8 cellular contexts compared by ENCODE assay signal in genomic region chr15:62059818-62060115, GRCh38. TPM values are rescaled to one million over a fixed set of nuclear protein-coding genes. Genes with fewer than 3 reads are reported as not detected.
DNase-seq lines count a peak whose midpoint lies in the region; ATAC-seq, FAIRE-seq and TF ChIP-seq lines count a peak whose summit lies in the region.

No MANE protein-coding gene starts in this region.

- TF ChIP-seq POLR2A in A549 (IDR thresholded peaks at IDR 0.05; ENCODE audit: low read length): no peak

- DNase-seq in A549 (ENCODE audit: low read depth in 1 of 2, low spot score in 1 of 2) (peak; percentile 58 to 62), NT2/D1 (ENCODE audit: low read depth, low spot score) (no peak), epithelial cell of proximal tubule (ENCODE audit: low read depth) (no peak)
- peak; percentile 44 for DNase-seq in activated CD8-positive, alpha-beta memory T cell treated with anti-CD3 and anti-CD28 coated beads, Interleukin-2, amount 50 U/mL, for 4 hours

- peak overlapping the region; percentile 82 to 87 for H3K27ac ChIP-seq in A549
- H3K27ac ChIP-seq in muscle layer of duodenum (ENCODE audit: low read length): peak overlapping the region; percentile 82
- H3K27ac ChIP-seq in subcutaneous abdominal adipose tissue (ENCODE audit: low read depth, low read length): peak overlapping the region; percentile 82

- CTCF ChIA-PET in A549 (lab: Yijun Ruan, JAX): interaction anchor here (0.7 to 9.7 kb wide), 23 partner anchors 13 to 624 kb away, joined by 3 to 86 read pairs (median 4); partner anchors contain the start of gene C2CD4B

- H3K4me1 ChIP-seq in A549 (peaks cover 26% of the 10 kb centered on the region), NT2/D1 (ENCODE audit: insufficient read depth, insufficient read length) (no peaks in the 10 kb centered on the region), muscle layer of duodenum (ENCODE audit: control insufficient read depth in 1 of 2, insufficient read depth in 2 of 2, low read length in 2 of 2) (peaks cover 0 to 7% of the 10 kb centered on the region in 2 donors), subcutaneous abdominal adipose tissue (ENCODE audit: control insufficient read depth in 5 of 5, insufficient read depth in 5 of 5, low read length in 5 of 5) (peaks cover 4 to 30% (median 22%) of the 10 kb centered on the region in 5 donors)

- no peak for TF ChIP-seq CTCF in A549 (IDR thresholded peaks at IDR 0.05)
- no peak for TF ChIP-seq CTCF in epithelial cell of proximal tubule (conservative IDR thresholded peaks at IDR 0.05; ENCODE audit: low read depth, low read length)

- TF ChIP-seq EP300 in A549 (IDR thresholded peaks at IDR 0.05): no peak

- POLR2A ChIA-PET in A549 (lab: Yijun Ruan, JAX): interaction anchor here (1.0 to 1.1 kb wide), 3 partner anchors 9 to 325 kb away, joined by 3 to 4 read pairs (median 3); no protein-coding TSS in a partner anchor

- H3K9me3 ChIP-seq in A549 (no peaks in the 10 kb centered on the region), NT2/D1 (ENCODE audit: insufficient read depth, low read length) (no peaks in the 10 kb centered on the region), muscle layer of duodenum (ENCODE audit: control insufficient read depth in 1 of 2, low read length in 2 of 2) (no peaks in the 10 kb centered on the region), subcutaneous abdominal adipose tissue (ENCODE audit: control insufficient read depth in 5 of 5, low read length in 5 of 5) (no peaks in the 10 kb centered on the region)

- peak overlapping the region; percentile 91 for H3K4me2 ChIP-seq in A549

- WGBS in A549 (ENCODE audit: missing lambda C conversion rate): 3% methylated on average over 19 of the region's 19 CpGs

- H3K27me3 ChIP-seq in NT2/D1 (ENCODE audit: insufficient read depth, insufficient read length) (peaks cover 59% of the 10 kb centered on the region), muscle layer of duodenum (ENCODE audit: low read depth, low read length) (no peaks in the 10 kb centered on the region), subcutaneous abdominal adipose tissue (ENCODE audit: control insufficient read depth in 5 of 5, insufficient read depth in 4 of 5, low read length in 5 of 5) (no peaks in the 10 kb centered on the region)

- H3K9ac ChIP-seq in NT2/D1 (ENCODE audit: insufficient read length, low read depth): peak overlapping the region; percentile 88
- peak overlapping the region; percentile 17 to 95 (median 92) for H3K9ac ChIP-seq in subcutaneous abdominal adipose tissue (ENCODE audit: low read length in 5 of 5)

- H3K4me3 ChIP-seq in A549: peak overlapping the region; percentile 90
- H3K4me3 ChIP-seq in NT2/D1 (ENCODE audit: insufficient read length, low read depth): peak overlapping the region; percentile 61
- peak overlapping the region; percentile 75 for H3K4me3 ChIP-seq in epithelial cell of proximal tubule (ENCODE audit: low read depth, low read length)
- peak overlapping the region; percentile 72 to 97 for H3K4me3 ChIP-seq in muscle layer of duodenum (ENCODE audit: low read depth in 1 of 2, low read length in 2 of 2)
- H3K4me3 ChIP-seq in subcutaneous abdominal adipose tissue (ENCODE audit: low read depth in 1 of 5, low read length in 5 of 5): peak overlapping the region; percentile 89 to 99 (median 93)

- ATAC-seq in A549: peak; percentile 78 to 81
- peak; percentile 60 for ATAC-seq in GM18870 (IDR thresholded peaks at IDR 0.05; ENCODE audit: unreplicated experiment)
- ATAC-seq in HG03097 (IDR thresholded peaks at IDR 0.05; ENCODE audit: low FRiP score, unreplicated experiment): peak; percentile 60

- FAIRE-seq in A549 (lab: Jason Lieb, UNC): no peak

- no peak for TF ChIP-seq RAD21 in A549 (conservative IDR thresholded peaks at IDR 0.05 in 1 of 2, IDR thresholded peaks at IDR 0.05 in 1 of 2)

- H3K36me3 ChIP-seq in NT2/D1 (ENCODE audit: insufficient read depth, insufficient read length, low read length): no peaks in the 10 kb centered on the region
- no peaks in the 10 kb centered on the region for H3K36me3 ChIP-seq in muscle layer of duodenum (ENCODE audit: control insufficient read depth in 1 of 2, insufficient read depth in 2 of 2, low read length in 2 of 2)
- H3K36me3 ChIP-seq in subcutaneous abdominal adipose tissue (ENCODE audit: control insufficient read depth in 5 of 5, insufficient read depth in 5 of 5, low read length in 5 of 5): no peaks in the 10 kb centered on the region

TF ChIP-seq in A549, 52 proteins besides CTCF, POLR2A, EP300 and RAD21:
- TF ChIP-seq JUN (IDR thresholded peaks at IDR 0.05): 0 out of 5 replicates have a peak, but pooled peaks of 1 of the 2 experiments have one; percentile 6
- TF ChIP-seq ELK1 (IDR thresholded peaks at IDR 0.05; ENCODE audit: low read depth, low read length): no peak
- 0 out of 2 replicates have a peak, but pooled peaks have one; percentile 38 for TF ChIP-seq KDM5A (IDR thresholded peaks at IDR 0.05)
- TF ChIP-seq TP53 (CRISPR knock-in tag; IDR thresholded peaks at IDR 0.05): no peak
- 0 out of 2 replicates have a peak, but pooled peaks have one; percentile 5 for TF ChIP-seq E2F6 (IDR thresholded peaks at IDR 0.05; ENCODE audit: borderline replicate concordance, low read depth)
- TF ChIP-seq POLR2AphosphoS2 (conservative IDR thresholded peaks at IDR 0.05; ENCODE audit: low read length): no peak
- TF ChIP-seq, protein P1, sequence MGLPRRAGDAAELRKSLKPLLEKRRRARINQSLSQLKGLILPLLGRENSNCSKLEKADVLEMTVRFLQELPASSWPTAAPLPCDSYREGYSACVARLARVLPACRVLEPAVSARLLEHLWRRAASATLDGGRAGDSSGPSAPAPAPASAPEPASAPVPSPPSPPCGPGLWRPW (IDR thresholded peaks at IDR 0.05): no peak
TF ChIP-seq in A549: peak in this region for 3.

RNA-seq across cellular contexts. Expression of gene VPS13C, which starts 0.5 kb away (rescaled TPM):
- polyA plus RNA-seq in A549 (2011; rRNA removed): 26.5 and 29.5 TPM in 2 replicates
- 2.4 and 2.6 TPM in 2 replicates for polyA plus RNA-seq in A549 (2012; cell fraction: cytosol; rRNA removed)
- 4.2 and 8.5 TPM in 2 replicates for polyA plus RNA-seq in A549 (2012; cell fraction: nucleus; rRNA removed)
- 12.2 to 13.2 TPM (median 13.0 TPM) in 3 replicates for polyA plus RNA-seq in A549 (2017; fragmentation: RNase III; extraction: RNeasy Plus Mini Kit Qiagen cat#74134 plus additional on column Dnase treatment)
- polyA minus RNA-seq in A549 (2011; rRNA and poly(A)+ RNA removed): 57.2 and 69.6 TPM in 2 replicates
- total RNA-seq in epithelial cell of proximal tubule: 14.7 and 30.2 TPM in 2 replicates

RNA-seq across cellular contexts. Expression of gene C2CD4A, which starts 7.0 kb away (rescaled TPM):
- 0.04 TPM in 1 of 2 replicates, not detected in the other for polyA plus RNA-seq in A549 (2011; rRNA removed)
- polyA plus RNA-seq in A549 (2012; cell fraction: cytosol; rRNA removed): 0.03 TPM in 2 replicates
- 0.05 and 0.09 TPM in 2 replicates for polyA plus RNA-seq in A549 (2012; cell fraction: nucleus; rRNA removed)
- 0.10 to 0.32 TPM (median 0.21 TPM) in 3 replicates for polyA plus RNA-seq in A549 (2017; fragmentation: RNase III; extraction: RNeasy Plus Mini Kit Qiagen cat#74134 plus additional on column Dnase treatment)
- polyA minus RNA-seq in A549 (2011; rRNA and poly(A)+ RNA removed): not detected in 2 replicates
- total RNA-seq in epithelial cell of proximal tubule: 0.07 and 0.35 TPM in 2 replicates

Comparison
In these comparisons a context has a peak if more than half of its experiments do, and no peak if none do; other contexts are left out.
1. DNase-seq: peak in A549 (2 of 2) and activated CD8-positive, alpha-beta memory T cell treated with anti-CD3 and anti-CD28 coated beads, Interleukin-2, amount 50 U/mL, for 4 hours (single experiment); none in NT2/D1 (single experiment) and epithelial cell of proximal tubule (single experiment).
2. Peak in every context shown above with its lines, with median percentiles within 50 percentile points of each other: ATAC-seq, H3K27ac ChIP-seq and H3K4me3 ChIP-seq.